8 cellular contexts compared by ENCODE assay signal in genomic region chr12:123269395-123269892, GRCh38. TPM values are rescaled to one million over a fixed set of nuclear protein-coding genes. Genes with fewer than 3 reads are reported as not detected.
A peak's percentile ranks its signal among the peaks of the same experiment; 100 is the strongest.
DNase-seq lines count a peak whose midpoint lies in the region; ATAC-seq, FAIRE-seq and TF ChIP-seq lines count a peak whose summit lies in the region.

No MANE protein-coding gene starts in this region.

- no peak for TF ChIP-seq POLR2A in gastrocnemius medialis (IDR thresholded peaks at IDR 0.05)

- DNase-seq in AG09319 (ENCODE audit: extremely low read depth, low read depth) (peak; percentile 52), GM19239 (ENCODE audit: insufficient read length, low spot score) (peak; percentile 66), T-helper 1 cell (peak in 3 of 5 donors; percentile 28 to 43 (median 30)), chondrocyte (ENCODE audit: low spot score) (peak; percentile 94), immature natural killer cell (peak; percentile 45 to 49 (median 45)), gastrocnemius medialis (peak in 1 of 2 donors; percentile 33), SW 1271 (lab: John Stamatoyannopoulos, UW) (no peak)

- H3K9me3 Mint-ChIP-seq in chondrocyte (ENCODE audit: low read depth) (no peaks in the 10 kb centered on the region), immature natural killer cell (no peaks in the 10 kb centered on the region)

- ATAC-seq in gastrocnemius medialis (no peak), GM21786 (IDR thresholded peaks at IDR 0.05; ENCODE audit: unreplicated experiment) (no peak)

- H3K27me3 ChIP-seq in gastrocnemius medialis = no peaks in the 10 kb centered on the region

- no peaks in the 10 kb centered on the region for H3K9me3 ChIP-seq in gastrocnemius medialis

- H3K27me3 Mint-ChIP-seq in chondrocyte (ENCODE audit: low read depth) = no peaks in the 10 kb centered on the region
- peaks cover 1 to 5% (median 4%) of the 10 kb centered on the region in 3 donors for H3K27me3 Mint-ChIP-seq in immature natural killer cell (ENCODE audit: low read depth in 3 of 3)

- peak overlapping the region; percentile 52 to 69 (median 62) for H3K27ac ChIP-seq in gastrocnemius medialis

- H3K4me3 Mint-ChIP-seq in chondrocyte (ENCODE audit: unreplicated experiment) = peak overlapping the region; percentile 94
- peak overlapping the region; percentile 74 to 85 (median 81) for H3K4me3 Mint-ChIP-seq in immature natural killer cell

- H3K27ac Mint-ChIP-seq in chondrocyte (ENCODE audit: unreplicated experiment) (peak overlapping the region; percentile 98), immature natural killer cell (peak overlapping the region in 3 of 6 donors; percentile 7 to 64 (median 26))

- H3K4me1 Mint-ChIP-seq in chondrocyte (ENCODE audit: low read depth) (peaks cover 35% of the 10 kb centered on the region), immature natural killer cell (peaks cover 29 to 34% of the 10 kb centered on the region in 2 donors)

- H3K4me3 ChIP-seq in gastrocnemius medialis = peak overlapping the region; percentile 60 to 71 (median 68)

- peaks cover 0 to 5% of the 10 kb centered on the region in 2 donors for H3K36me3 ChIP-seq in gastrocnemius medialis

- peaks cover 30 to 36% of the 10 kb centered on the region in 2 donors for H3K4me1 ChIP-seq in gastrocnemius medialis

- peaks cover 5% of the 10 kb centered on the region for H3K36me3 Mint-ChIP-seq in chondrocyte (ENCODE audit: low read depth)
- no peaks in the 10 kb centered on the region for H3K36me3 Mint-ChIP-seq in immature natural killer cell

- intact Hi-C loops in gastrocnemius medialis (cut with DNase I; ENCODE audit: low total_unique reads) = no loop called here

- in situ Hi-C loops in gastrocnemius medialis (cut with MboI; ENCODE audit: low sequenced_read_pairs in 4 of 4) = no loop called here

- no peak for FAIRE-seq in GM19239 (lab: Jason Lieb, UNC)

- TF ChIP-seq CTCF in AG09319 (IDR thresholded peaks at IDR 0.05; ENCODE audit: low read depth, low read length) (no peak; the same call in 1 of the 2 replicates), chondrocyte (IDR thresholded peaks at IDR 0.05) (peak; percentile 53), gastrocnemius medialis (IDR thresholded peaks at IDR 0.05 in 4 of 5, conservative IDR thresholded peaks at IDR 0.05 in 1 of 5) (no peak)

RNA-seq across cellular contexts. Expression of gene CDK2AP1, which starts 2.2 kb away (rescaled TPM):
- total RNA-seq in chondrocyte = 263 to 301 TPM (median 280 TPM) in 3 replicates
- 10 to 100 TPM in 1 of 3 donors, 1 to 10 TPM in 2; 3.6 to 11.2 (median 6.4) TPM for polyA plus RNA-seq in immature natural killer cell
- total RNA-seq in gastrocnemius medialis = 10 to 100 TPM; 34.2 to 65.7 (median 60.2) TPM

RNA-seq across cellular contexts. Expression of gene MTRFR, which starts 36.2 kb away (rescaled TPM):
- total RNA-seq in chondrocyte (11.5 to 14.4 TPM (median 12.2 TPM) in 3 replicates), gastrocnemius medialis (10 to 100 TPM in 1 of 4 donors, 1 to 10 TPM in 3; 4.7 to 14.1 (median 5.6) TPM)
- polyA plus RNA-seq in immature natural killer cell = 10 to 100 TPM; 10.7 to 32.9 (median 16.3) TPM

RNA-seq across cellular contexts. Expression of gene MPHOSPH9, which starts 36.5 kb away (rescaled TPM):
- total RNA-seq in chondrocyte = 24.9 to 35.5 TPM (median 27.2 TPM) in 3 replicates
- polyA plus RNA-seq in immature natural killer cell = 10 to 100 TPM; 18.8 to 44.8 (median 43.9) TPM
- total RNA-seq in gastrocnemius medialis = 10 to 100 TPM in 3 of 4 donors, 1 to 10 TPM in 1; 8.5 to 35.4 (median 12.7) TPM

Comparison
In these comparisons a context has a peak if more than half of its experiments do, and no peak if none do; other contexts are left out.
1. DNase-seq: peak in AG09319 (single experiment), GM19239 (single experiment), T-helper 1 cell (3 of 5), chondrocyte (single experiment) and immature natural killer cell (3 of 3); none in SW 1271 (0 of 2).